In the genomic region with DNA sequence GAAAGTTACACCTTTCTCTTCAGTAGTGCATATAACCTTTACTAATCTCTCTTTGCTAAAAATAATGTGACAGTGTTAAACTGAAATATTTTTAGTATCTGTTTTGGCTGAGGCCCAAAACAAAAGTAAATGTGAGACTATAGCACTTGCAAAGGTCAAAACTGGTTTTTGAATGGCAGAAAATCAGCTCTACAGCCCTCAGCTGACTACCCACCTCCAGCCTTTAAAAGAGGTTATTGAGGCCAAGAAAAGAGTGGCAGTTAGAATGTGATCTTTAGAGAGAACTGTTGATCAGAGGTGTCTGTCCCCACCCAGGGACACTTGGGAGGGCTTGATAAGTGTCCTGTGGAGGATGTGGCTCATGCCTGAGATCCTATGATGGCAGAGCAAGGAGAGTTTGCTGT, we compare ENCODE assay signal across 15 cellular contexts. TPM values are rescaled to one million over a fixed set of nuclear protein-coding genes. Genes with fewer than 3 reads are reported as not detected.
A peak's percentile ranks its signal among the peaks of the same experiment; 100 is the strongest.
DNase-seq lines count a peak whose midpoint lies in the region; ATAC-seq, FAIRE-seq and TF ChIP-seq lines count a peak whose summit lies in the region.
"Had no signal": no experiment of that assay in that cellular context is flagged by ENCODE, and none has a peak within 500 bp of the region (broad histone marks: within the 10 kb centered on the region; RNA-seq: fewer than 3 reads in every experiment).

No MANE protein-coding gene starts in this region.

- H4K20me1 ChIP-seq in GM12878 (ENCODE audit: control insufficient read depth, insufficient read depth), result no peaks in the 10 kb centered on the region

- peak overlapping the region; percentile 70 for H3K27ac ChIP-seq in GM12878 (ENCODE audit: control insufficient read depth, insufficient read depth)
- H3K27ac ChIP-seq: WERI-Rb-1 had no signal

- ATAC-seq in HG02885 (IDR thresholded peaks at IDR 0.05; ENCODE audit: poor library complexity, unreplicated experiment), result peak; percentile 62
- ATAC-seq in GM12878, result peak; percentile 57
- no peak for ATAC-seq in GM21526 (IDR thresholded peaks at IDR 0.05; ENCODE audit: low FRiP score, unreplicated experiment)
- ATAC-seq in HG03196 (IDR thresholded peaks at IDR 0.05; ENCODE audit: unreplicated experiment), result no peak
- ATAC-seq: activated T-helper 17 cell treated with anti-CD3 and anti-CD28 coated beads, Interleukin-2, amount 50 U/mL, for 72 hours had no signal

- TF ChIP-seq RAD21 in GM12878 (IDR thresholded peaks at IDR 0.05; ENCODE audit: insufficient read depth, low read depth, low read length), result no peak

- peak in 1 of 2 experiments; percentile 65; a peak in 1 of 4 replicates for TF ChIP-seq EP300 in GM12878 (IDR thresholded peaks at IDR 0.05; ENCODE audit: borderline replicate concordance in 1 of 2, control insufficient read depth in 1 of 2, low read depth in 2 of 2, low read length in 2 of 2)

- no peak overlapping the region for H3K4me3 ChIP-seq in GM12878
- H3K4me3 ChIP-seq: lung had no signal

- H3K4me2 ChIP-seq in GM12878 (ENCODE audit: control insufficient read depth, insufficient read depth), result peak overlapping the region; percentile 58

- in situ Hi-C loops in GM12878 (cut with MboI), result no loop called here

- SMC1A ChIA-PET in GM12878 (lab: Charles Lee; ENCODE audit: uncharacterized antibody, unreplicated experiment), result interaction anchor here (1.0 to 12.2 kb wide), 11 partner anchors 9 to 297 kb away, joined by 3 to 160 read pairs (median 7); no protein-coding TSS in a partner anchor

- peaks cover 60% of the 10 kb centered on the region for H3K4me1 ChIP-seq in GM12878 (ENCODE audit: control insufficient read depth, insufficient read depth, low read length)

- peak overlapping the region; percentile 46 for H2AFZ ChIP-seq in GM12878 (ENCODE audit: control insufficient read depth, low read depth, low read length)

- DNase-seq in GM10266 (ENCODE audit: extremely low spot score) (peak; percentile 35), GM19239 (ENCODE audit: insufficient read length, low spot score) (no peak), GM12878 (ENCODE audit: low read depth, low spot score) (peak; percentile 64), NCI-H1105 (lab: John Stamatoyannopoulos, UW) (no peak), medulla oblongata (ENCODE audit: extremely low spot score) (no peak)
- DNase-seq: NCI-H2171 treated with DMSO at 0.1 percent for 48 hours; stimulated activated CD4-positive, alpha-beta T cell treated with anti-CD3 and anti-CD28 coated beads, Interleukin-15, amount 100 ng/mL, for 24 hours; WERI-Rb-1 had no signal

- H3K79me2 ChIP-seq in GM12878 (ENCODE audit: control insufficient read depth, insufficient read depth, low read length), result no peaks in the 10 kb centered on the region

- POLR2A ChIA-PET in GM12878 (lab: Charles Lee), result interaction anchor here (1.0 to 1.5 kb wide), 2 partner anchors 10 to 19 kb away, joined by 3 to 4 read pairs; no protein-coding TSS in a partner anchor

- no TSS peak for BruUV-seq in GM12878 (replicated peaks; lab: Mats Ljungman, UMichigan)

- TF ChIP-seq POLR2A in GM12878 (IDR thresholded peaks at IDR 0.05; ENCODE audit: low read depth, low read length), result no peak

- no peaks in the 10 kb centered on the region for H3K27me3 ChIP-seq in GM12878 (replicated peaks in 1 of 2; ENCODE audit: control insufficient read depth in 2 of 2, insufficient read depth in 2 of 2, low read length in 1 of 2)

- RAD21 ChIA-PET in GM12878 (lab: Charles Lee; ENCODE audit: unreplicated experiment), result interaction anchor here (0.8 to 3.6 kb wide), 9 partner anchors 9 to 405 kb away, joined by 3 to 25 read pairs (median 5); no protein-coding TSS in a partner anchor

- TF ChIP-seq CTCF in GM10266 (IDR thresholded peaks at IDR 0.05; ENCODE audit: control insufficient read depth, insufficient read depth, low read depth, missing control alignments) (no peak), GM12878 (IDR thresholded peaks at IDR 0.05 in 2 of 3, conservative IDR thresholded peaks at IDR 0.05 in 1 of 3; ENCODE audit: control insufficient read depth in 2 of 3, extremely low read depth in 1 of 3, insufficient read depth in 1 of 3, low read depth in 3 of 3, low read length in 3 of 3) (no peak)

- H3K9me3 ChIP-seq in GM12878 (replicated peaks; ENCODE audit: control insufficient read depth, insufficient read depth, low read length), result no peaks in the 10 kb centered on the region

- no peaks in the 10 kb centered on the region; a peak in 1 of 4 replicates for H3K36me3 ChIP-seq in GM12878 (ENCODE audit: control insufficient read depth in 2 of 2, insufficient read depth in 2 of 2, low read length in 1 of 2)
- H3K36me3 ChIP-seq: WERI-Rb-1 had no signal

- CTCF ChIA-PET in GM12878 (lab: Yijun Ruan, JAX), result interaction anchor here (0.8 to 2.5 kb wide), 6 partner anchors 9 to 400 kb away, joined by 3 to 23 read pairs (median 6); no protein-coding TSS in a partner anchor

- peak; percentile 76 for FAIRE-seq in GM19239 (lab: Jason Lieb, UNC)
- FAIRE-seq in GM12878 (lab: Jason Lieb, UNC), result no peak
- FAIRE-seq: endothelial cell of umbilical vein had no signal

- intact Hi-C loops in GM12878 (cut with micrococcal nuclease; ENCODE audit: unreplicated experiment), result no loop called here

- H3K9ac ChIP-seq in GM12878 (ENCODE audit: control insufficient read depth, insufficient read depth, low read length), result peak overlapping the region; percentile 43

TF ChIP-seq in GM12878, 131 proteins besides CTCF, POLR2A, EP300 and RAD21 (continues in another document):
- TF ChIP-seq, protein P1, sequence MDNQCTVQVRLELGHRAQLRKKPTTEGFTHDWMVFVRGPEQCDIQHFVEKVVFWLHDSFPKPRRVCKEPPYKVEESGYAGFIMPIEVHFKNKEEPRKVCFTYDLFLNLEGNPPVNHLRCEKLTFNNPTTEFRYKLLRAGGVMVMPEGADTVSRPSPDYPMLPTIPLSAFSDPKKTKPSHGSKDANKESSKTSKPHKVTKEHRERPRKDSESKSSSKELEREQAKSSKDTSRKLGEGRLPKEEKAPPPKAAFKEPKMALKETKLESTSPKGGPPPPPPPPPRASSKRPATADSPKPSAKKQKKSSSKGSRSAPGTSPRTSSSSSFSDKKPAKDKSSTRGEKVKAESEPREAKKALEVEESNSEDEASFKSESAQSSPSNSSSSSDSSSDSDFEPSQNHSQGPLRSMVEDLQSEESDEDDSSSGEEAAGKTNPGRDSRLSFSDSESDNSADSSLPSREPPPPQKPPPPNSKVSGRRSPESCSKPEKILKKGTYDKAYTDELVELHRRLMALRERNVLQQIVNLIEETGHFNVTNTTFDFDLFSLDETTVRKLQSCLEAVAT (IDR thresholded peaks at IDR 0.05), result no peak
- TF ChIP-seq RBBP5 (conservative IDR thresholded peaks at IDR 0.05) (no peak), FOXK2 (IDR thresholded peaks at IDR 0.05) (no peak), SIX5 (IDR thresholded peaks at IDR 0.05; ENCODE audit: low read depth, low read length, severe bottlenecking) (no peak), HDGF (IDR thresholded peaks at IDR 0.05) (no peak), MYC (IDR thresholded peaks at IDR 0.05; ENCODE audit: insufficient read depth, insufficient read length, insufficient replicate concordance, low read length, severe bottlenecking) (no peak), SMAD1 (IDR thresholded peaks at IDR 0.05; ENCODE audit: low read depth, partially characterized antibody) (peak; percentile 81)
- TF ChIP-seq, protein P2, sequence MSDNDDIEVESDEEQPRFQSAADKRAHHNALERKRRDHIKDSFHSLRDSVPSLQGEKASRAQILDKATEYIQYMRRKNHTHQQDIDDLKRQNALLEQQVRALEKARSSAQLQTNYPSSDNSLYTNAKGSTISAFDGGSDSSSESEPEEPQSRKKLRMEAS (IDR thresholded peaks at IDR 0.05; ENCODE audit: low read depth, low read length), result no peak

RNA-seq across cellular contexts. Expression of gene PRKACG, which starts 30.9 kb away (rescaled TPM):
- total RNA-seq in GM12878 (2013; cell fraction: nucleolus; rRNA removed), result not detected in 2 replicates
- total RNA-seq in GM12878 (2014; rRNA removed) (not detected in 2 replicates), GM12878 (2014; rRNA removed; fragmentation: Illumina TruSeq; extraction: Trizol) (not detected in 2 replicates), GM12878 (2021) (not detected in 2 replicates)
- polyA plus RNA-seq in GM12878 (2011; ENCODE audit: low read depth), result not detected
- polyA plus RNA-seq in GM12878 (2011; rRNA removed) (not detected in 2 replicates), GM12878 (2014; fragmentation: Illumina TruSeq; extraction: Trizol) (not detected in 2 replicates), GM12878 (2014; fragmentation: Nextera tagmentation; extraction: Ambion mirVana) (not detected), GM12878 (2014; rRNA removed) (not detected in 2 replicates), GM12878 (2016; fragmentation: Nextera tagmentation; extraction: Ambion mirVana) (not detected)
- polyA plus RNA-seq in GM12878 (2011; cell fraction: cytosol; rRNA removed), result not detected in 2 replicates
- polyA plus RNA-seq in GM12878 (2011; cell fraction: nucleus; rRNA removed), result not detected in 2 replicates
- polyA plus RNA-seq in GM12878 (2012), result not detected in 2 replicates
- polyA minus RNA-seq in GM12878 (2011; rRNA and poly(A)+ RNA removed), result not detected in 2 replicates
- not detected in 2 replicates for polyA minus RNA-seq in GM12878 (2011; cell fraction: cytosol; rRNA and poly(A)+ RNA removed)
- polyA minus RNA-seq in GM12878 (2011; cell fraction: nucleus; rRNA and poly(A)+ RNA removed), result not detected in 2 replicates
- total RNA-seq: activated T-helper 17 cell treated with anti-CD3 and anti-CD28 coated beads, Interleukin-2, amount 50 U/mL, for 72 hours; endothelial cell of umbilical vein; lung; osteocyte had no signal
- polyA plus RNA-seq: endothelial cell of umbilical vein, lung had no signal

RNA-seq across cellular contexts. Expression of gene FXN, which starts 52.5 kb away (rescaled TPM):
- total RNA-seq in GM12878 (2013; cell fraction: nucleolus; rRNA removed), result 14.3 and 16.1 TPM in 2 replicates
- total RNA-seq in GM12878 (2014; rRNA removed) (7.3 and 8.9 TPM in 2 replicates), GM12878 (2014; rRNA removed; fragmentation: Illumina TruSeq; extraction: Trizol) (15.7 and 16.9 TPM in 2 replicates), GM12878 (2021) (20.6 and 23.8 TPM in 2 replicates)
- polyA plus RNA-seq in GM12878 (2011; ENCODE audit: low read depth), result 21.3 TPM
- polyA plus RNA-seq in GM12878 (2011; rRNA removed) (26.4 and 28.8 TPM in 2 replicates), GM12878 (2014; fragmentation: Illumina TruSeq; extraction: Trizol) (32.6 and 39.8 TPM in 2 replicates), GM12878 (2014; fragmentation: Nextera tagmentation; extraction: Ambion mirVana) (10 to 100 TPM; 21.0 to 22.3 TPM), GM12878 (2014; rRNA removed) (21.4 and 22.5 TPM in 2 replicates), GM12878 (2016; fragmentation: Nextera tagmentation; extraction: Ambion mirVana) (10 to 100 TPM; 72.0 to 78.0 TPM)
- 26.9 and 36.4 TPM in 2 replicates for polyA plus RNA-seq in GM12878 (2011; cell fraction: cytosol; rRNA removed)
- polyA plus RNA-seq in GM12878 (2011; cell fraction: nucleus; rRNA removed), result 11.1 and 13.8 TPM in 2 replicates
- 14.4 and 15.5 TPM in 2 replicates for polyA plus RNA-seq in GM12878 (2012)
- 13.9 and 15.4 TPM in 2 replicates for polyA minus RNA-seq in GM12878 (2011; rRNA and poly(A)+ RNA removed)
- polyA minus RNA-seq in GM12878 (2011; cell fraction: cytosol; rRNA and poly(A)+ RNA removed), result 2.9 and 10.1 TPM in 2 replicates
- polyA minus RNA-seq in GM12878 (2011; cell fraction: nucleus; rRNA and poly(A)+ RNA removed), result 1.8 and 4.9 TPM in 2 replicates

Comparison
In these comparisons a context has a peak if more than half of its experiments do, and no peak if none do; other contexts are left out.
1. DNase-seq: peak in GM10266 (single experiment) and GM12878 (single experiment); none in GM19239 (single experiment), NCI-H1105 (single experiment) and medulla oblongata (single experiment).
2. ATAC-seq: peak in HG02885 (single experiment) and GM12878 (single experiment); none in GM21526 (single experiment) and HG03196 (single experiment).